ENCODE assay signal across 2 cellular contexts in the genomic region with DNA sequence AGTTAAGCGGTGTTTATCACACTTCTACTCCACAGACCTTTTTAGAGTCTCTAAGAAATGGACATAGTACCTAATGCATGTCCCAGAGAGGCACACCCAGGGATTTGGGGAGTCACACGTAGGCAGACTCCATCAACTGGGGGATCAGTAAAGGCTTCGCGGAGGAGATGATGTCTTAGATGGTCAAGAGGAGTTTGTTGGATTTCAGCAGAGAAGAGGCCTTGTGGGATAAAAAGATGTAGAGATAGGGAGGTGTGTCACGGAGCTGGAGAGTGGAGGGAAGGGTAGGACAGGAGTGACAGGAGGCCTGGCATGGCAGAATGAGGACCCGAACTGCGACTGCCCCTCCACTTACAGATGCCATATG.
TF ChIP-seq lines count a peak whose summit lies in the region.

No MANE protein-coding gene starts in this region.

TF ChIP-seq in SK-N-SH, 30 proteins besides CTCF, POLR2A, EP300 and RAD21 (continued from another document):
- TF ChIP-seq, protein P1, sequence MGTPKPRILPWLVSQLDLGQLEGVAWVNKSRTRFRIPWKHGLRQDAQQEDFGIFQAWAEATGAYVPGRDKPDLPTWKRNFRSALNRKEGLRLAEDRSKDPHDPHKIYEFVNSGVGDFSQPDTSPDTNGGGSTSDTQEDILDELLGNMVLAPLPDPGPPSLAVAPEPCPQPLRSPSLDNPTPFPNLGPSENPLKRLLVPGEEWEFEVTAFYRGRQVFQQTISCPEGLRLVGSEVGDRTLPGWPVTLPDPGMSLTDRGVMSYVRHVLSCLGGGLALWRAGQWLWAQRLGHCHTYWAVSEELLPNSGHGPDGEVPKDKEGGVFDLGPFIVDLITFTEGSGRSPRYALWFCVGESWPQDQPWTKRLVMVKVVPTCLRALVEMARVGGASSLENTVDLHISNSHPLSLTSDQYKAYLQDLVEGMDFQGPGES (IDR thresholded peaks at IDR 0.05; ENCODE audit: low read depth, low read length), result no peak
- TF ChIP-seq RFX5 (IDR thresholded peaks at IDR 0.05; ENCODE audit: low read length), result no peak
- TF ChIP-seq POLR2AphosphoS5 (IDR thresholded peaks at IDR 0.05; ENCODE audit: low read depth, low read length), result no peak
- TF ChIP-seq GATA2 (CRISPR knock-in tag; IDR thresholded peaks at IDR 0.05), result no peak
- TF ChIP-seq FOXJ3 (CRISPR knock-in tag; IDR thresholded peaks at IDR 0.05), result no peak
- TF ChIP-seq ELF1 (IDR thresholded peaks at IDR 0.05), result no peak
- TF ChIP-seq TAF1 (IDR thresholded peaks at IDR 0.05; ENCODE audit: borderline replicate concordance, low read depth, low read length), result no peak
- no peak for TF ChIP-seq YY1 (IDR thresholded peaks at IDR 0.05; ENCODE audit: low read depth)
- TF ChIP-seq, protein P2, sequence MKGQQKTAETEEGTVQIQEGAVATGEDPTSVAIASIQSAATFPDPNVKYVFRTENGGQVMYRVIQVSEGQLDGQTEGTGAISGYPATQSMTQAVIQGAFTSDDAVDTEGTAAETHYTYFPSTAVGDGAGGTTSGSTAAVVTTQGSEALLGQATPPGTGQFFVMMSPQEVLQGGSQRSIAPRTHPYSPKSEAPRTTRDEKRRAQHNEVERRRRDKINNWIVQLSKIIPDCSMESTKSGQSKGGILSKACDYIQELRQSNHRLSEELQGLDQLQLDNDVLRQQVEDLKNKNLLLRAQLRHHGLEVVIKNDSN (IDR thresholded peaks at IDR 0.05; ENCODE audit: borderline replicate concordance, low read depth), result no peak
- TF ChIP-seq FOSL2 (IDR thresholded peaks at IDR 0.05; ENCODE audit: borderline replicate concordance, low read depth), result no peak
- no peak for TF ChIP-seq NFIC (IDR thresholded peaks at IDR 0.05; ENCODE audit: borderline replicate concordance)
- no peak for TF ChIP-seq TCF12 (IDR thresholded peaks at IDR 0.05)
- TF ChIP-seq MXI1 (IDR thresholded peaks at IDR 0.05; ENCODE audit: low read depth, low read length), result no peak
- no peak for TF ChIP-seq TEAD4 (IDR thresholded peaks at IDR 0.05; ENCODE audit: borderline replicate concordance, insufficient read depth)
- no peak for TF ChIP-seq MEF2A (IDR thresholded peaks at IDR 0.05; ENCODE audit: borderline replicate concordance, low read depth)

TF ChIP-seq in SK-N-SH treated with all-trans-retinoic acid at 6 μM for 48 hours, 23 proteins besides CTCF, POLR2A, EP300 and RAD21 (continued from another document):
- TF ChIP-seq, protein P3, sequence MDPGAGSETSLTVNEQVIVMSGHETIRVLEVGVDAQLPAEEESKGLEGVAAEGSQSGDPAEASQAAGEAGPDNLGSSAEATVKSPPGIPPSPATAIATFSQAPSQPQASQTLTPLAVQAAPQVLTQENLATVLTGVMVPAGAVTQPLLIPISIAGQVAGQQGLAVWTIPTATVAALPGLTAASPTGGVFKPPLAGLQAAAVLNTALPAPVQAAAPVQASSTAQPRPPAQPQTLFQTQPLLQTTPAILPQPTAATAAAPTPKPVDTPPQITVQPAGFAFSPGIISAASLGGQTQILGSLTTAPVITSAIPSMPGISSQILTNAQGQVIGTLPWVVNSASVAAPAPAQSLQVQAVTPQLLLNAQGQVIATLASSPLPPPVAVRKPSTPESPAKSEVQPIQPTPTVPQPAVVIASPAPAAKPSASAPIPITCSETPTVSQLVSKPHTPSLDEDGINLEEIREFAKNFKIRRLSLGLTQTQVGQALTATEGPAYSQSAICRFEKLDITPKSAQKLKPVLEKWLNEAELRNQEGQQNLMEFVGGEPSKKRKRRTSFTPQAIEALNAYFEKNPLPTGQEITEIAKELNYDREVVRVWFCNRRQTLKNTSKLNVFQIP (CRISPR knock-in tag; IDR thresholded peaks at IDR 0.05; ENCODE audit: borderline replicate concordance, low read depth), result no peak
- TF ChIP-seq TOX (CRISPR knock-in tag; IDR thresholded peaks at IDR 0.05; ENCODE audit: borderline replicate concordance), result no peak
- no peak for TF ChIP-seq ESRRG (CRISPR knock-in tag; IDR thresholded peaks at IDR 0.05)
